In the genomic region with DNA sequence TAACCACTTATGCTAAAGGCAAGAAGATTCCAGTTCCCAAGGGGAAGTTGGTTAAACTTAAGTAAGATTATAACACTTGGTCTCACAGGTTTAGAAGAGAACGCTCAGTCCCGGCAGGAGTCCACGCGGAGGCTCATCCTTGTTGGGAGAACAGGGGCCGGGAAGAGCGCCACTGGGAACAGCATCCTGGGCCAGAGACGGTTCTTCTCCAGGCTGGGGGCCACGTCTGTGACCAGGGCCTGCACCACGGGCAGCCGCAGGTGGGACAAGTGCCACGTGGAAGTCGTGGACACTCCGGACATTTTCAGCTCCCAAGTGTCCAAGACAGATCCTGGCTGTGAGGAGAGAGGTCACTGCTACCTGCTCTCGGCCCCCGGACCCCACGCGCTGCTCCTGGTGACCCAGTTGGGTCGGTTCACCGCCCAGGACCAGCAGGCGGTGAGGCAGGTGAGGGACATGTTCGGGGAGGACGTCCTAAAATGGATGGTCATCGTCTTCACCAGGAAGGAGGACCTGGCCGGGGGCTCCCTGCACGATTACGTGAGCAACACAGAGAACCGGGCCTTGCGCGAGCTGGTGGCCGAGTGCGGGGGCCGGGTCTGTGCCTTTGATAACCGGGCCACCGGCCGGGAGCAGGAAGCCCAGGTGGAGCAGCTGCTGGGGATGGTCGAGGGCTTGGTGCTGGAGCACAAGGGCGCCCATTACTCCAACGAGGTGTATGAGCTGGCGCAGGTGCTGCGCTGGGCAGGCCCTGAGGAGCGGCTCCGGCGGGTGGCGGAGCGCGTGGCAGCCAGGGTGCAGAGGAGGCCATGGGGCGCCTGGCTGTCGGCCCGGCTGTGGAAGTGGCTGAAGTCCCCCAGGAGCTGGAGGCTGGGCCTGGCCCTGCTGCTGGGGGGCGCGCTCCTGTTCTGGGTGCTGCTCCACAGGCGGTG, we compare ENCODE assay signal across 18 cellular contexts. TPM values are rescaled to one million over a fixed set of nuclear protein-coding genes. Genes with fewer than 3 reads are reported as not detected.
DNase-seq lines count a peak whose midpoint lies in the region; ATAC-seq and TF ChIP-seq lines count a peak whose summit lies in the region.
"Had no signal": no experiment of that assay in that cellular context is flagged by ENCODE, and none has a peak within 500 bp of the region (broad histone marks: within the 10 kb centered on the region; RNA-seq: fewer than 3 reads in every experiment).

No MANE protein-coding gene starts in this region.

- no peaks in the 10 kb centered on the region for H3K27me3 Mint-ChIP-seq in T-cell
- no peaks in the 10 kb centered on the region for H3K27me3 Mint-ChIP-seq in stimulated activated naive CD8-positive, alpha-beta T cell treated with anti-CD3 and anti-CD28 coated beads, Interleukin-15, amount 100 ng/mL, for 72 hours

- peak overlapping the region in 2 of 12 donors; percentile 2 to 65 for H3K4me3 ChIP-seq in heart left ventricle
- peak overlapping the region; percentile 90 for H3K4me3 ChIP-seq in effector memory CD4-positive, alpha-beta T cell (ENCODE audit: insufficient read depth, low read depth, low read length, poor library complexity, severe bottlenecking)
- H3K4me3 ChIP-seq: tibial artery had no signal

- peak overlapping the region; percentile 94 to 97 for H3K27ac Mint-ChIP-seq in T-cell
- peak overlapping the region; percentile 7 to 94 for H3K27ac Mint-ChIP-seq in stimulated activated naive CD8-positive, alpha-beta T cell treated with anti-CD3 and anti-CD28 coated beads, Interleukin-15, amount 100 ng/mL, for 72 hours

- H3K36me3 ChIP-seq in heart left ventricle = peaks cover 0 to 55% (median 13%) of the 10 kb centered on the region in 9 donors
- peaks cover 58% of the 10 kb centered on the region for H3K36me3 ChIP-seq in effector memory CD4-positive, alpha-beta T cell (ENCODE audit: control insufficient read depth, insufficient read depth, low read length)

- WGBS in heart left ventricle, 4 donors = 83 to 96% (median 93%) methylated on average over 43 to 52 of the region's 52 CpGs

- H3K27ac ChIP-seq in heart left ventricle = peak overlapping the region in 9 of 12 donors; percentile 23 to 97 (median 89)
- no peak overlapping the region for H3K27ac ChIP-seq in effector memory CD4-positive, alpha-beta T cell (ENCODE audit: insufficient read depth, low read length, poor library complexity, severe bottlenecking)
- H3K27ac ChIP-seq: esophagus squamous epithelium, tibial artery had no signal

- H3K9me3 ChIP-seq in heart left ventricle = no peaks in the 10 kb centered on the region
- H3K9me3 ChIP-seq in effector memory CD4-positive, alpha-beta T cell (ENCODE audit: control insufficient read depth, low read length) = no peaks in the 10 kb centered on the region
- H3K9me3 ChIP-seq: Caco-2, esophagus squamous epithelium, tibial artery had no signal

- no peaks in the 10 kb centered on the region for H3K27me3 ChIP-seq in heart left ventricle
- H3K27me3 ChIP-seq in effector memory CD4-positive, alpha-beta T cell (replicated peaks; ENCODE audit: control insufficient read depth, insufficient read depth, low read length, poor library complexity, severe bottlenecking) = no peaks in the 10 kb centered on the region
- H3K27me3 ChIP-seq: esophagus squamous epithelium, tibial artery had no signal

- intact Hi-C loops in heart left ventricle (cut with DNase I) = loop anchor here in 5 of 10 donors (5.0 to 10.0 kb wide), 5 partner anchors 38 to 245 kb away; a partner anchor contains a TSS
- intact Hi-C loops in left ventricle myocardium superior (cut with micrococcal nuclease) = no loop called here

- TF ChIP-seq CTCF in heart left ventricle (IDR thresholded peaks at IDR 0.05) = no peak

- no peak for DNase-seq in heart left ventricle
- no peak for DNase-seq in left ventricle myocardium superior
- no peak for DNase-seq in T-cell
- no peak for DNase-seq in effector memory CD4-positive, alpha-beta T cell
- no peak for DNase-seq in stimulated activated naive CD8-positive, alpha-beta T cell treated with anti-CD3 and anti-CD28 coated beads, Interleukin-15, amount 100 ng/mL, for 72 hours
- no peak for DNase-seq in AML-193 (lab: John Stamatoyannopoulos, UW)
- DNase-seq in stimulated activated naive CD4-positive, alpha-beta T cell (lab: John Stamatoyannopoulos, UW) = no peak
- DNase-seq: anterior cingulate cortex; Caco-2; central memory CD4-positive, alpha-beta T cell; esophagus squamous epithelium; MV-4-11; NCI-H2029 treated with DMSO at 0.1 percent for 48 hours; NK-92 treated with Interleukin-12 subunit alpha and Interleukin-12 subunit beta, amount 100 ng/mL, for 24 hours; tibial artery had no signal

- no peak for TF ChIP-seq POLR2A in heart left ventricle (IDR thresholded peaks at IDR 0.05)

- CTCF ChIA-PET in T-cell (lab: Charles Lee) = no interaction called here

- peaks cover 82% of the 10 kb centered on the region for H3K36me3 Mint-ChIP-seq in T-cell

- peak overlapping the region; percentile 88 to 99 (median 99) for H3K4me3 Mint-ChIP-seq in T-cell
- peak overlapping the region; percentile 66 to 92 for H3K4me3 Mint-ChIP-seq in stimulated activated naive CD8-positive, alpha-beta T cell treated with anti-CD3 and anti-CD28 coated beads, Interleukin-15, amount 100 ng/mL, for 72 hours

- POLR2A ChIA-PET in T-cell (lab: Charles Lee) = interaction anchor here (0.5 to 0.7 kb wide), 2 partner anchors 21 to 198 kb away, joined by 4 to 5 read pairs; no protein-coding TSS in a partner anchor

- peaks cover 0 to 17% (median 6%) of the 10 kb centered on the region in 3 donors for H3K9me3 Mint-ChIP-seq in T-cell
- peaks cover 0 to 5% of the 10 kb centered on the region in 2 donors for H3K9me3 Mint-ChIP-seq in stimulated activated naive CD8-positive, alpha-beta T cell treated with anti-CD3 and anti-CD28 coated beads, Interleukin-15, amount 100 ng/mL, for 72 hours

- H3K4me1 ChIP-seq in heart left ventricle = peaks cover 0 to 64% (median 10%) of the 10 kb centered on the region in 12 donors
- peaks cover 44% of the 10 kb centered on the region for H3K4me1 ChIP-seq in effector memory CD4-positive, alpha-beta T cell (ENCODE audit: control insufficient read depth, insufficient read depth, low read length, poor library complexity, severe bottlenecking)
- H3K4me1 ChIP-seq: Caco-2, tibial artery had no signal

- H3K4me1 Mint-ChIP-seq in T-cell = peaks cover 77 to 86% (median 83%) of the 10 kb centered on the region in 3 donors
- H3K4me1 Mint-ChIP-seq in stimulated activated naive CD8-positive, alpha-beta T cell treated with anti-CD3 and anti-CD28 coated beads, Interleukin-15, amount 100 ng/mL, for 72 hours = peaks cover 83% of the 10 kb centered on the region

- ATAC-seq in heart left ventricle (no peak), left ventricle myocardium superior (no peak), T-cell (replicated peaks in 1 of 4) (no peak)
- no peak for ATAC-seq in stimulated activated naive CD8-positive, alpha-beta T cell treated with anti-CD3 and anti-CD28 coated beads, Interleukin-15, amount 100 ng/mL, for 72 hours
- ATAC-seq: left lobe of liver had no signal

RNA-seq across cellular contexts. Expression of a gene that starts 3.8 kb away (rescaled TPM):
- total RNA-seq in heart left ventricle = 1 to 10 TPM; 3.4 to 9.2 (median 5.8) TPM
- 1 to 10 TPM; 7.7 to 9.7 TPM for polyA plus RNA-seq in heart left ventricle
- total RNA-seq in left ventricle myocardium superior = 6.7 TPM
- 10 to 100 TPM; 23.5 to 99.9 (median 76.8) TPM for total RNA-seq in T-cell
- total RNA-seq: Caco-2, NCI-H460, renal cortical epithelial cell had no signal

RNA-seq across cellular contexts. Expression of a gene that starts 17.0 kb away (rescaled TPM):
- total RNA-seq in heart left ventricle = 10 to 100 TPM in 8 of 9 donors, 1 to 10 TPM in 1; 6.4 to 40.4 (median 12.2) TPM
- polyA plus RNA-seq in heart left ventricle = 10 to 100 TPM; 22.1 to 22.2 TPM
- total RNA-seq in left ventricle myocardium superior = 9.8 TPM
- total RNA-seq in T-cell = 100 to 1,000 TPM in 3 of 5 donors, 10 to 100 TPM in 2; 82.8 to 271 (median 248) TPM
- total RNA-seq: Caco-2, NCI-H460 had no signal

RNA-seq across cellular contexts. Expression of a gene that starts 34.7 kb away (rescaled TPM):
- total RNA-seq in heart left ventricle (10 to 100 TPM in 2 of 9 donors, 1 to 10 TPM in 7; 2.1 to 23.5 (median 4.9) TPM), left ventricle myocardium superior (6.9 TPM), T-cell (100 to 1,000 TPM in 4 of 5 donors, 10 to 100 TPM in 1; 83.2 to 226 (median 183) TPM)
- polyA plus RNA-seq in heart left ventricle = 1 to 10 TPM; 2.3 to 6.6 TPM
- total RNA-seq: Caco-2 had no signal
